Comparison of ENCODE assay signal across 11 cellular contexts in the genomic region with DNA sequence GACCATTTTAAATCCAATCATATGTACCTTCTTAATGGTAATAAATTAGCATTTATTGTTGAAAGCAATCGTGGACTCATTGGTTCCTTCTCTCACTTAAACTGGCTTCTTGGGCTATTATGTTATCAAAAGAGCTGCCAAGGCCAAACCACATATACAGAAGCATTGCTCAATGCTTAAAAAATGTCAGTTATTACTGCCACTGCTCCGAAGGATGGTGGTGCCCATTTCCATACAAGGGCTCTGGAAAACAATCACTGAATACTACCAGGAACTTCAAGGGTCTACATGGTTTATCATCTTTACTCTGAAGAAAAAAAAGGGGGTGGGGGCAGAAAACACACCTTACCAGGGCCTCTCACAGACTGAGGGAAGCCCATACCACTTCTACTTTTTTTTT.
DNase-seq lines count a peak whose midpoint lies in the region; ATAC-seq and TF ChIP-seq lines count a peak whose summit lies in the region.
"Had no signal": no experiment of that assay in that cellular context is flagged by ENCODE, and none has a peak within 500 bp of the region (broad histone marks: within the 10 kb centered on the region; RNA-seq: fewer than 3 reads in every experiment).

No MANE protein-coding gene starts in this region.

- H3K9me3 ChIP-seq in SJCRH30 (replicated peaks), result no peaks in the 10 kb centered on the region
- H3K9me3 ChIP-seq in upper lobe of right lung, result no peaks in the 10 kb centered on the region
- H3K9me3 ChIP-seq: breast epithelium, esophagus squamous epithelium had no signal

- TF ChIP-seq CTCF in upper lobe of right lung (IDR thresholded peaks at IDR 0.05), result no peak

- H3K27ac ChIP-seq in SJCRH30 (no peak overlapping the region), upper lobe of right lung (no peak overlapping the region)
- H3K27ac ChIP-seq: 22Rv1, breast epithelium had no signal

- no peak overlapping the region for H3K4me3 ChIP-seq in SJCRH30
- no peak overlapping the region for H3K4me3 ChIP-seq in upper lobe of right lung
- H3K4me3 ChIP-seq: breast epithelium, esophagus squamous epithelium had no signal

- DNase-seq in NOMO-1 treated with DMSO at 0.1 percent for 48 hours (lab: John Stamatoyannopoulos, UW; ENCODE audit: unreplicated experiment) (peak; percentile 5), NOMO-1 treated with dmso at 0.1 percent for 144 hours (lab: John Stamatoyannopoulos, UW; ENCODE audit: unreplicated experiment) (no peak), SJCRH30 (peak; percentile 5 to 11), fibroblast of peridontal ligament (ENCODE audit: extremely low read depth) (peak; percentile 86), upper lobe of right lung (no peak), HuH-7 (ENCODE audit: low spot score) (no peak)
- DNase-seq: esophagus squamous epithelium had no signal

- H3K27me3 ChIP-seq in SJCRH30 (no peaks in the 10 kb centered on the region), upper lobe of right lung (no peaks in the 10 kb centered on the region)
- H3K27me3 ChIP-seq: breast epithelium, esophagus squamous epithelium had no signal

- H3K36me3 ChIP-seq in SJCRH30 (no peaks in the 10 kb centered on the region; the same call in 1 of the 2 replicates), upper lobe of right lung (no peaks in the 10 kb centered on the region)
- H3K36me3 ChIP-seq: breast epithelium, esophagus squamous epithelium had no signal

- intact Hi-C loops in upper lobe of right lung (cut with DNase I), result no loop called here

- H3K4me1 ChIP-seq in SJCRH30 (peaks cover 19% of the 10 kb centered on the region), upper lobe of right lung (peaks cover 19% of the 10 kb centered on the region)

- ATAC-seq in upper lobe of right lung (peak; percentile 52), GM21786 (IDR thresholded peaks at IDR 0.05; ENCODE audit: unreplicated experiment) (no peak), HG02981 (IDR thresholded peaks at IDR 0.05; ENCODE audit: unreplicated experiment) (no peak)

Comparison
In these comparisons a context has a peak if more than half of its experiments do, and no peak if none do; other contexts are left out.
1. DNase-seq: peak in NOMO-1 treated with DMSO at 0.1 percent for 48 hours (single experiment), SJCRH30 (2 of 2) and fibroblast of peridontal ligament (single experiment); none in NOMO-1 treated with dmso at 0.1 percent for 144 hours (single experiment), upper lobe of right lung (single experiment) and HuH-7 (single experiment).